ENCODE assay signal across 16 cellular contexts in the genomic region with DNA sequence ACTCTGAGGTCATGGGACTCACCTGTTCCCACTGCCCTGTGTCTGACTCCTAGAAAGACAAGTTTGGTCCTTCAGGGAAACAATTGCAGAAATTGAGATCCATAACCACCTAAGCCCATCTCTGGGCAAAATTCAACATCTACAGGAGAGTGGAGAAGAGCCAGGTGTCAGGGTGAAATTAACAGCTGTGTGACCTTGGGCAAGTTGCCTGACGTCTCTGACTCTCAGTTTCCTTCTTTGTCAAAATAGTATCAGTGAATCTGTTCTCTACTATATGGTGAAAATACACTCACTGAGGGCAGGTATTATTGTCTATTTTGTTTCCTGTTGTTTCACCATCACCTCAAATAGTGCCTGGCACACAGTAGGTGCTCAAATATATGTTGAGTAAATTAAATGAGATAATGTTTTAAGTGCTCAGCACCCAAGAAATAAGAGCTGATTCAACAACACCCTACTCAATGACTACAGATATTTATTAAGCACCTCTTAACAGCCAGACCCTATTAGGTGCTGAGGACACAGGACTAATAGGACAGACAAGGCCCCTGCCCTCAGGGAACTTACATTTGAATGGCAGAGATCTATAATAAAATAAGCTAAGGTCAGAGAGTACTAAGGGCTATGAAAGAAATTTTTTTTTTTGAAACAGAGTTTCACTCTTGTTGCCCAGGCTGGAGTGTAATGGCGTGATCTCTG. TPM values are rescaled to one million over a fixed set of nuclear protein-coding genes. Genes with fewer than 3 reads are reported as not detected.
DNase-seq lines count a peak whose midpoint lies in the region; ATAC-seq, FAIRE-seq and TF ChIP-seq lines count a peak whose summit lies in the region.
"Had no signal": no experiment of that assay in that cellular context is flagged by ENCODE, and none has a peak within 500 bp of the region (broad histone marks: within the 10 kb centered on the region; RNA-seq: fewer than 3 reads in every experiment).

No MANE protein-coding gene starts in this region.

- H3F3A ChIP-seq in GM23248 (ENCODE audit: insufficient read depth) (peaks cover 23% of the 10 kb centered on the region), MM.1S (ENCODE audit: insufficient read depth, low read length) (no peaks in the 10 kb centered on the region)

- H3K9me2 ChIP-seq in GM23248 (ENCODE audit: insufficient read depth), result no peaks in the 10 kb centered on the region
- no peaks in the 10 kb centered on the region for H3K9me2 ChIP-seq in MM.1S (replicated peaks; ENCODE audit: insufficient read depth, low read length)

- H3K9ac ChIP-seq in GM23248 (peak overlapping the region; percentile 66), MM.1S (ENCODE audit: low read length) (no peak overlapping the region)

- ATAC-seq in lower lobe of right lung (no peak), pancreas (no peak), HG03135 (IDR thresholded peaks at IDR 0.05; ENCODE audit: unreplicated experiment) (no peak)
- ATAC-seq: naive thymus-derived CD4-positive, alpha-beta T cell had no signal

- H4K20me1 ChIP-seq in GM23248 (ENCODE audit: insufficient read depth) (no peaks in the 10 kb centered on the region), MM.1S (ENCODE audit: insufficient read depth, low read length) (no peaks in the 10 kb centered on the region)

- intact Hi-C loops in breast epithelium (cut with DNase I; ENCODE audit: low total_unique reads) (no loop called here), lower lobe of right lung (cut with DNase I) (no loop called here), spleen (cut with DNase I; ENCODE audit: low total_unique reads) (loop anchor here (5.0 to 10.0 kb wide), 2 partner anchors 135 to 312 kb away; no protein-coding TSS in a partner anchor), pancreas (cut with DNase I) (loop anchor here in 1 of 3 donors (10.0 kb wide), 1 partner anchor 315 kb away; no protein-coding TSS in a partner anchor)

- 76% methylated on average over 2 of the region's 2 CpGs for WGBS in GM23248 (ENCODE audit: low coverage in 1 of 2, low lambda C conversion rate in 2 of 2, missing lambda C conversion rate in 2 of 2), 2 experiments
- WGBS in spleen, 5 donors, result 55 to 70% (median 66%) methylated on average over 2 of the region's 2 CpGs
- 53 to 54% methylated on average over 2 of the region's 2 CpGs for WGBS in pancreas, 2 donors

- H3K9me3 ChIP-seq in GM23248 (ENCODE audit: low read depth), result no peaks in the 10 kb centered on the region
- H3K9me3 ChIP-seq in breast epithelium, result no peaks in the 10 kb centered on the region
- H3K9me3 ChIP-seq in lower lobe of right lung, result no peaks in the 10 kb centered on the region
- no peaks in the 10 kb centered on the region for H3K9me3 ChIP-seq in spleen
- no peaks in the 10 kb centered on the region for H3K9me3 ChIP-seq in pancreas
- no peaks in the 10 kb centered on the region for H3K9me3 ChIP-seq in MM.1S (replicated peaks; ENCODE audit: insufficient read depth, low read length)

- FAIRE-seq in pancreas (lab: Jason Lieb, UNC), result no peak
- FAIRE-seq: G401.6 had no signal

- TF ChIP-seq CTCF in breast epithelium (IDR thresholded peaks at IDR 0.05), result no peak
- no peak for TF ChIP-seq CTCF in lower lobe of right lung (IDR thresholded peaks at IDR 0.05)
- no peak for TF ChIP-seq CTCF in spleen (IDR thresholded peaks at IDR 0.05 in 8 of 11, conservative IDR thresholded peaks at IDR 0.05 in 3 of 11)
- TF ChIP-seq CTCF in pancreas (IDR thresholded peaks at IDR 0.05), result no peak
- TF ChIP-seq CTCF in MM.1S (IDR thresholded peaks at IDR 0.05; ENCODE audit: low read length), result no peak

- TF ChIP-seq POLR2A in breast epithelium (IDR thresholded peaks at IDR 0.05) (no peak), spleen (IDR thresholded peaks at IDR 0.05) (no peak)

- H2AFZ ChIP-seq in GM23248, result no peak overlapping the region; the same call in 1 of the 2 replicates
- H2AFZ ChIP-seq in MM.1S (ENCODE audit: low read length), result no peak overlapping the region

- H3K27me3 ChIP-seq in GM23248 (replicated peaks; ENCODE audit: insufficient read depth) (no peaks in the 10 kb centered on the region), breast epithelium (no peaks in the 10 kb centered on the region), lower lobe of right lung (ENCODE audit: low read depth) (no peaks in the 10 kb centered on the region), spleen (replicated peaks in 1 of 7) (no peaks in the 10 kb centered on the region), pancreas (no peaks in the 10 kb centered on the region), MM.1S (replicated peaks; ENCODE audit: insufficient read depth, low read length) (no peaks in the 10 kb centered on the region)

- H3K4me3 ChIP-seq in GM23248 (peak overlapping the region; percentile 52; the same call in 1 of the 2 replicates), breast epithelium (peak overlapping the region in 1 of 3 donors; percentile 17), lower lobe of right lung (peak overlapping the region; percentile 8), spleen (no peak overlapping the region), pancreas (no peak overlapping the region), MM.1S (ENCODE audit: low read length) (no peak overlapping the region)

- H3K36me3 ChIP-seq in GM23248 (ENCODE audit: low read depth) (no peaks in the 10 kb centered on the region), breast epithelium (no peaks in the 10 kb centered on the region), lower lobe of right lung (no peaks in the 10 kb centered on the region), spleen (no peaks in the 10 kb centered on the region), pancreas (no peaks in the 10 kb centered on the region), MM.1S (replicated peaks; ENCODE audit: insufficient read depth, low read length) (no peaks in the 10 kb centered on the region)

- no peaks in the 10 kb centered on the region for H3K79me2 ChIP-seq in GM23248 (ENCODE audit: insufficient read depth)
- H3K79me2 ChIP-seq in MM.1S (ENCODE audit: low read length), result no peaks in the 10 kb centered on the region

- H3K4me2 ChIP-seq in GM23248 (ENCODE audit: unreplicated experiment) (peak overlapping the region; percentile 56), MM.1S (ENCODE audit: low read depth, low read length) (no peak overlapping the region)

- in situ Hi-C loops in GM23248 (cut with MboI), result no loop called here

- DNase-seq in GM23248, result no peak
- no peak for DNase-seq in breast epithelium (ENCODE audit: low spot score in 2 of 2)
- no peak for DNase-seq in lower lobe of right lung
- no peak for DNase-seq in spleen
- DNase-seq in NOMO-1 treated with dmso at 0.1 percent for 144 hours (lab: John Stamatoyannopoulos, UW; ENCODE audit: unreplicated experiment), result no peak
- DNase-seq in pancreas, result no peak
- DNase-seq in MM.1S, result no peak
- DNase-seq: activated CD4-positive, alpha-beta T cell treated with anti-CD3 and anti-CD28 coated beads, Interleukin-2, amount 10 ng/mL, durations not matched to agents 24 days and 14 days; anterior cingulate cortex; C1 segment of cervical spinal cord; Karpas-422; naive thymus-derived CD4-positive, alpha-beta T cell; NCI-H2081; T-helper 1 cell had no signal

- H3K4me1 ChIP-seq in GM23248 (ENCODE audit: insufficient read depth) (peaks cover 25% of the 10 kb centered on the region), breast epithelium (peaks cover 0 to 3% of the 10 kb centered on the region in 2 donors), lower lobe of right lung (peaks cover 38% of the 10 kb centered on the region), spleen (peaks cover 0 to 9% (median 0%) of the 10 kb centered on the region in 6 donors), pancreas (peaks cover 0 to 13% (median 10%) of the 10 kb centered on the region in 3 donors), MM.1S (ENCODE audit: low read length) (no peaks in the 10 kb centered on the region)

- H3K27ac ChIP-seq in GM23248, result peak overlapping the region; percentile 85
- peak overlapping the region; percentile 87 for H3K27ac ChIP-seq in breast epithelium
- peak overlapping the region; percentile 75 for H3K27ac ChIP-seq in lower lobe of right lung
- H3K27ac ChIP-seq in spleen, result peak overlapping the region in 7 of 8 donors; percentile 44 to 77 (median 60)
- peak overlapping the region in 2 of 4 donors; percentile 47 to 55 for H3K27ac ChIP-seq in pancreas
- no peak overlapping the region for H3K27ac ChIP-seq in MM.1S (ENCODE audit: low read length)

RNA-seq across cellular contexts. Expression of a gene that starts 14.2 kb away (rescaled TPM):
- 9.5 and 9.7 TPM in 2 replicates for total RNA-seq in GM23248 (2014; rRNA removed; shearing (Covaris generic))
- polyA plus RNA-seq in GM23248 (2016; fragmentation: Nextera tagmentation; extraction: Ambion mirVana), result 10.6 and 14.0 TPM in 2 replicates
- total RNA-seq in breast epithelium, result 10 to 100 TPM in 2 of 3 donors, 1 to 10 TPM in 1; 9.4 to 27.1 (median 19.0) TPM
- total RNA-seq in lower lobe of right lung, result 12.5 TPM
- 10 to 100 TPM in 1 of 7 donors, 1 to 10 TPM in 6; 4.5 to 10.1 (median 6.3) TPM for total RNA-seq in spleen
- 1 to 10 TPM; 1.8 to 2.9 (median 2.8) TPM for polyA plus RNA-seq in spleen
- total RNA-seq in pancreas, result 1 to 10 TPM; 2.1 to 5.9 (median 3.4) TPM
- polyA plus RNA-seq in pancreas, result 1 to 10 TPM; 2.5 to 7.2 TPM

Comparison
In these comparisons a context has a peak if more than half of its experiments do, and no peak if none do; other contexts are left out.
1. H3K4me3 ChIP-seq: peak in GM23248 (single experiment) and lower lobe of right lung (single experiment); none in spleen (0 of 8), pancreas (0 of 4) and MM.1S (single experiment).